19 cellular contexts compared by ENCODE assay signal in the genomic region with DNA sequence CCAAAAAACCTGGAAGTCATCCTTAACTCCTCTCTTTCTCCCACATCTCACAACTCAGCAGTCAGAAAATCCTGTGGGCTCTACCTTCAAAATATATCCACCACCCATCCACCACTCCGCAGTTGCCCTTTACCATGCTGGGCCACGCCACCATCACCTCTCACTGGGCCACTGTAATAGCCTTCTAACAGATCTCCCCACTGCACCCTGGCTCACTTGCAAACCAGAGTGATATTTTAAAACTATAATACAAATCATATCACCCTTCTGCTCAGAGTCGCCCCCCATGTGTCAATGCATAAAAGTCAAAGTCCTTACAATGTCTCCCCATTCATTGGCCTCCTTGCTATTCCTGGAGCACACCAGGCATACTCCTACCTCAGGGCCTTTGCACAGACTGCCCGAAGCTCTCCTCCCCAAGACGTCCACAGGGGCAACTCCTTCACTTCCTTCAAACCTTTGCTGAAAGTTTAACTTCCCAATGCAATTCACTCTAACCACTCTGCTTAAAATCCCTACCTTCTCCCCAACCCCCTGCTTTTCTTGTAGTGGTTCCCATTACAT. TPM values are rescaled to one million over a fixed set of nuclear protein-coding genes. Genes with fewer than 3 reads are reported as not detected.
A peak's percentile ranks its signal among the peaks of the same experiment; 100 is the strongest.
DNase-seq lines count a peak whose midpoint lies in the region; ATAC-seq, FAIRE-seq and TF ChIP-seq lines count a peak whose summit lies in the region.
"Had no signal": no experiment of that assay in that cellular context is flagged by ENCODE, and none has a peak within 500 bp of the region (broad histone marks: within the 10 kb centered on the region; RNA-seq: fewer than 3 reads in every experiment).

No MANE protein-coding gene starts in this region.

- H4K20me1 ChIP-seq in HepG2 (ENCODE audit: insufficient read depth, low read length): no peaks in the 10 kb centered on the region
- H4K20me1 ChIP-seq in K562 (replicated peaks; ENCODE audit: control insufficient read depth, insufficient read depth, low read length): no peaks in the 10 kb centered on the region
- H4K20me1 ChIP-seq: BLaER1 had no signal

- TF ChIP-seq CTCF in liver (IDR thresholded peaks at IDR 0.05; ENCODE audit: low read depth, low read length, missing input control) (no peak), HepG2 (CRISPR knock-in tag; IDR thresholded peaks at IDR 0.05) (no peak), K562 (IDR thresholded peaks at IDR 0.05 in 2 of 3, conservative IDR thresholded peaks at IDR 0.05 in 1 of 3; ENCODE audit: insufficient read depth in 2 of 3, low read depth in 1 of 3, low read length in 3 of 3) (peak in 2 of 3 experiments; percentile 32; a peak in 2 of 6 replicates), nephron progenitor cell (IDR thresholded peaks at IDR 0.05) (no peak)

- no TSS peak for BruUV-seq in HepG2 (replicated peaks; lab: Mats Ljungman, UMichigan)
- no TSS peak for BruUV-seq in K562 (replicated peaks; lab: Mats Ljungman, UMichigan)

- H3K4me1 Mint-ChIP-seq in nephron progenitor cell: peaks cover 60% of the 10 kb centered on the region
- H3K4me1 Mint-ChIP-seq: CD4-positive, alpha-beta memory T cell had no signal

- H3K9me3 Mint-ChIP-seq in nephron progenitor cell: no peaks in the 10 kb centered on the region
- H3K9me3 Mint-ChIP-seq: GM23338 had no signal

- H3K4me1 ChIP-seq in liver (ENCODE audit: control insufficient read depth in 4 of 4, insufficient read depth in 4 of 4, low read length in 3 of 4) (peaks cover 6 to 63% (median 35%) of the 10 kb centered on the region in 4 donors), HepG2 (ENCODE audit: insufficient read depth, low read length) (peaks cover 55% of the 10 kb centered on the region), K562 (replicated peaks in 1 of 2; ENCODE audit: control insufficient read depth in 2 of 2, insufficient read depth in 2 of 2, low read length in 2 of 2) (peaks cover 14 to 22% of the 10 kb centered on the region in 2 experiments)

- WGBS in liver: 78% methylated on average over 5 of the region's 5 CpGs
- WGBS in HepG2 (ENCODE audit: low lambda C conversion rate): 93% methylated on average over 5 of the region's 5 CpGs
- 13% methylated on average over 5 of the region's 5 CpGs for WGBS in K562 (ENCODE audit: insufficient coverage, low coverage, missing lambda C conversion rate)

- H3K4me2 ChIP-seq in HepG2 (ENCODE audit: low read depth, low read length) (no peak overlapping the region), K562 (ENCODE audit: insufficient read depth, low read length) (peak overlapping the region; percentile 69)
- H3K4me2 ChIP-seq: GM23338 had no signal

- POLR2A ChIA-PET in HepG2 (lab: Yijun Ruan, JAX) (no interaction called here), K562 (lab: Yijun Ruan, JAX) (interaction anchor here (0.6 to 1.4 kb wide), 3 partner anchors 12 to 422 kb away, joined by 3 read pairs; no protein-coding TSS in a partner anchor)

- H3K9me3 ChIP-seq in liver (ENCODE audit: control insufficient read depth in 4 of 4, low read length in 3 of 4) (no peaks in the 10 kb centered on the region), HepG2 (ENCODE audit: low read length) (no peaks in the 10 kb centered on the region), K562 (replicated peaks; ENCODE audit: control insufficient read depth, insufficient read depth, low read depth, low read length) (no peaks in the 10 kb centered on the region)

- CTCF ChIA-PET in HepG2 (lab: Yijun Ruan, JAX; ENCODE audit: low intra/inter-chr PET ratio, low total read pairs): no interaction called here
- CTCF ChIA-PET in K562 (lab: Yijun Ruan, JAX; ENCODE audit: low intra/inter-chr PET ratio): no interaction called here

- H3K27ac ChIP-seq in liver (ENCODE audit: low read depth in 1 of 2, low read length in 2 of 2) (peak overlapping the region; percentile 86 to 95), HepG2 (ENCODE audit: extremely low read length, insufficient read depth, low read length) (no peak overlapping the region), K562 (ENCODE audit: extremely low read depth, low read depth, low read length) (peak overlapping the region; percentile 79; the same call in 2 of the 3 replicates)
- H3K27ac ChIP-seq: BLaER1 had no signal

- H3K36me3 Mint-ChIP-seq in nephron progenitor cell (ENCODE audit: low read depth): no peaks in the 10 kb centered on the region
- H3K36me3 Mint-ChIP-seq: CD14-positive monocyte; CD4-positive, alpha-beta memory T cell had no signal

- in situ Hi-C loops in HepG2 (cut with HindIII; ENCODE audit: extremely low pct_ligation_motif_present, low pct_unique_long_range_greater_than_20kb) (no loop called here), K562 (cut with MboI) (loop anchor here (10.0 kb wide), 1 partner anchor 314 kb away; the partner anchor contains the start of gene ADAM10)

- H3K79me2 ChIP-seq in HepG2 (ENCODE audit: insufficient read depth, low read length): peaks cover 6% of the 10 kb centered on the region
- H3K79me2 ChIP-seq in K562 (ENCODE audit: control insufficient read depth, insufficient read depth, low read length): no peaks in the 10 kb centered on the region

- H3K9me1 ChIP-seq in K562 (ENCODE audit: control insufficient read depth, insufficient read depth, low read length): no peaks in the 10 kb centered on the region

- H2AFZ ChIP-seq in HepG2 (ENCODE audit: low read length) (no peak overlapping the region), K562 (ENCODE audit: low read depth, low read length) (peak overlapping the region; percentile 93)
- H2AFZ ChIP-seq: GM23338 had no signal

- peaks cover 3% of the 10 kb centered on the region for H3K27me3 Mint-ChIP-seq in nephron progenitor cell (ENCODE audit: low read depth, poor library complexity)
- H3K27me3 Mint-ChIP-seq: CD4-positive, alpha-beta memory T cell had no signal

- TF ChIP-seq RAD21 in liver (IDR thresholded peaks at IDR 0.05) (no peak), HepG2 (CRISPR knock-in tag; IDR thresholded peaks at IDR 0.05) (no peak), K562 (CRISPR knock-in tag; conservative IDR thresholded peaks at IDR 0.05 in 1 of 2, IDR thresholded peaks at IDR 0.05 in 1 of 2) (peak; percentile 2 to 28; a peak in 2 of 4 replicates)

- H3K36me3 ChIP-seq in liver (ENCODE audit: control insufficient read depth in 4 of 4, insufficient read depth in 3 of 4, low read depth in 1 of 4, low read length in 3 of 4) (no peaks in the 10 kb centered on the region), HepG2 (replicated peaks in 1 of 2; ENCODE audit: control insufficient read depth in 1 of 2, insufficient read depth in 2 of 2, low read length in 2 of 2) (no peaks in the 10 kb centered on the region), K562 (ENCODE audit: control insufficient read depth, insufficient read depth, low read length) (no peaks in the 10 kb centered on the region)
- H3K36me3 ChIP-seq: BLaER1 had no signal

- no peak for TF ChIP-seq POLR2A in HepG2 (IDR thresholded peaks at IDR 0.05; ENCODE audit: insufficient read depth in 1 of 2, low read depth in 2 of 2, low read length in 2 of 2)
- no peak for TF ChIP-seq POLR2A in K562 (conservative IDR thresholded peaks at IDR 0.05)
- no peak for TF ChIP-seq POLR2A in GM18505 (IDR thresholded peaks at IDR 0.05; ENCODE audit: borderline replicate concordance, extremely low read depth, insufficient read depth, insufficient read length)

- H3K9ac ChIP-seq in liver (ENCODE audit: low read depth in 1 of 2, low read length in 2 of 2) (no peak overlapping the region), HepG2 (ENCODE audit: insufficient read depth, low read depth, low read length) (no peak overlapping the region), K562 (ENCODE audit: insufficient read depth in 1 of 2, low read depth in 2 of 2, low read length in 2 of 2) (no peak overlapping the region; a peak in 1 of 4 replicates)
- H3K9ac ChIP-seq: BLaER1 had no signal

- H3K4me3 Mint-ChIP-seq in nephron progenitor cell: no peak overlapping the region
- H3K4me3 Mint-ChIP-seq: CD14-positive monocyte; CD4-positive, alpha-beta memory T cell; GM23338 had no signal

- H3K4me3 ChIP-seq in liver (ENCODE audit: low read depth in 1 of 3, low read length in 3 of 3) (peak overlapping the region in 2 of 3 donors; percentile 11 to 15), HepG2 (replicated peaks in 1 of 3; ENCODE audit: insufficient read depth in 1 of 3, low read depth in 2 of 3, low read length in 3 of 3) (no peak overlapping the region), K562 (no peak overlapping the region)
- H3K4me3 ChIP-seq: BLaER1, GM23338 had no signal

- H3K27me3 ChIP-seq in liver (ENCODE audit: control insufficient read depth in 4 of 4, insufficient read depth in 4 of 4, low read length in 3 of 4): no peaks in the 10 kb centered on the region
- H3K27me3 ChIP-seq in HepG2 (ENCODE audit: control insufficient read depth in 1 of 2, insufficient read depth in 2 of 2, low read length in 2 of 2): no peaks in the 10 kb centered on the region; a peak in 1 of 5 replicates
- H3K27me3 ChIP-seq in K562 (ENCODE audit: control insufficient read depth in 2 of 2, insufficient read depth in 2 of 2, low read length in 2 of 2): no peaks in the 10 kb centered on the region

- intact Hi-C loops in HepG2 (cut with micrococcal nuclease; ENCODE audit: unreplicated experiment): loop anchor here (5.0 to 10.0 kb wide), 5 partner anchors 98 to 317 kb away; partner anchors contain the start of gene ADAM10
- intact Hi-C loops in K562 (cut with micrococcal nuclease): loop anchor here (5.0 to 10.0 kb wide), 3 partner anchors 46 to 324 kb away; no protein-coding TSS in a partner anchor

- H3K27ac Mint-ChIP-seq in nephron progenitor cell: peak overlapping the region; percentile 88
- H3K27ac Mint-ChIP-seq: CD14-positive monocyte; CD4-positive, alpha-beta memory T cell; GM23338 had no signal

- TF ChIP-seq EP300 in HepG2 (IDR thresholded peaks at IDR 0.05; ENCODE audit: low read depth in 2 of 2, low read length in 2 of 2) (no peak), HepG2 (CRISPR knock-in tag; IDR thresholded peaks at IDR 0.05; ENCODE audit: borderline replicate concordance) (no peak), K562 (IDR thresholded peaks at IDR 0.05; ENCODE audit: low read length) (no peak)

- no peak for DNase-seq in HepG2 (ENCODE audit: low spot score)
- peak in 2 of 4 experiments; percentile 18 to 47 for DNase-seq in K562 (ENCODE audit: extremely low read depth in 1 of 4, low spot score in 3 of 4)
- DNase-seq in nephron progenitor cell: no peak
- DNase-seq in NCI-H2196 (lab: John Stamatoyannopoulos, UW; ENCODE audit: unreplicated experiment): no peak
- DNase-seq in activated T-cell treated with anti-CD3 and anti-CD28 coated beads, Interleukin-2, amount 50 U/mL, for 48 hours: no peak
- DNase-seq: 8988T; CD4-positive, alpha-beta memory T cell; H7 had no signal

- ATAC-seq in HepG2 (no peak), K562 (peak; percentile 65), GM18505 (IDR thresholded peaks at IDR 0.05; ENCODE audit: unreplicated experiment) (no peak)
- ATAC-seq: GM23338, HCT116 had no signal

- FAIRE-seq in HepG2 (lab: Jason Lieb, UNC) (no peak), K562 (lab: Jason Lieb, UNC) (peak; percentile 92)
- FAIRE-seq: G401.6, GM12891, GM18507 had no signal

RNA-seq across cellular contexts. Expression of gene LIPC, which starts 1.5 kb away (rescaled TPM):
- total RNA-seq in liver (100 to 1,000 TPM; 136 to 268 TPM), HepG2 (2016; rRNA removed; fragmentation: Illumina TruSeq; extraction: Trizol) (15.0 and 26.0 TPM in 2 replicates), K562 (2014; rRNA removed) (0.08 TPM in 1 of 2 replicates, not detected in the other), K562 (2014; rRNA removed; fragmentation: Illumina TruSeq; extraction: Trizol) (0.07 and 0.29 TPM in 2 replicates), K562 (2015; rRNA removed; fragmentation: Illumina TruSeq; extraction: Trizol) (0.15 and 0.33 TPM in 2 replicates), K562 (2021) (0.13 and 0.27 TPM in 2 replicates)
- polyA plus RNA-seq in liver (100 to 1,000 TPM in 1 of 2 donors, 10 to 100 TPM in 1; 60.1 to 126 TPM), HepG2 (2011; rRNA removed) (38.0 and 46.9 TPM in 2 replicates), K562 (2011; rRNA removed) (0.11 and 0.12 TPM in 2 replicates), K562 (2014; fragmentation: Illumina TruSeq; extraction: Trizol) (0.09 and 0.14 TPM in 2 replicates), K562 (2014; fragmentation: Nextera tagmentation; extraction: Ambion mirVana) (under 1 TPM in 1 of 2 experiments, not detected in 1; 0.07 TPM), K562 (2014; rRNA removed) (0.35 and 0.41 TPM in 2 replicates)
- total RNA-seq in HepG2 (2016; cell fraction: cytosol; rRNA removed; fragmentation: Illumina TruSeq; extraction: Trizol; ENCODE audit: low read depth): 3.6 and 5.6 TPM in 2 replicates
- total RNA-seq in HepG2 (2016; cell fraction: insoluble cytoplasmic fraction; rRNA removed; fragmentation: Illumina TruSeq; extraction: Trizol): 14.4 and 27.2 TPM in 2 replicates
- total RNA-seq in HepG2 (2016; cell fraction: membrane; rRNA removed; fragmentation: Illumina TruSeq; extraction: Trizol): 9.5 and 11.4 TPM in 2 replicates
- 31.9 and 35.6 TPM in 2 replicates for total RNA-seq in HepG2 (2016; cell fraction: nucleus; rRNA removed; fragmentation: Illumina TruSeq; extraction: Trizol)
- 32.6 and 40.5 TPM in 2 replicates for polyA plus RNA-seq in HepG2 (2011; cell fraction: cytosol; rRNA removed)
- 25.6 and 27.7 TPM in 2 replicates for polyA plus RNA-seq in HepG2 (2011; cell fraction: nucleus; rRNA removed)
- 28.9 and 34.2 TPM in 2 replicates for polyA plus RNA-seq in HepG2 (2012)
- polyA plus RNA-seq in HepG2 (2016; cell fraction: cytosol; fragmentation: Illumina TruSeq; extraction: Trizol; ENCODE audit: low read depth): 9.2 and 9.9 TPM in 2 replicates
- polyA plus RNA-seq in HepG2 (2016; cell fraction: insoluble cytoplasmic fraction; fragmentation: Illumina TruSeq; extraction: Trizol; ENCODE audit: low read depth): 20.8 and 21.9 TPM in 2 replicates
- 13.3 and 17.3 TPM in 2 replicates for polyA plus RNA-seq in HepG2 (2016; cell fraction: membrane; fragmentation: Illumina TruSeq; extraction: Trizol; ENCODE audit: low read depth)
- 46.6 and 49.7 TPM in 2 replicates for polyA plus RNA-seq in HepG2 (2016; cell fraction: nucleus; fragmentation: Illumina TruSeq; extraction: Trizol; ENCODE audit: insufficient read depth, low read depth)
- polyA minus RNA-seq in HepG2 (2011; rRNA and poly(A)+ RNA removed; ENCODE audit: low replicate concordance): 66.7 TPM in 1 of 2 replicates, not detected in the other
- polyA minus RNA-seq in HepG2 (2011; cell fraction: cytosol; rRNA and poly(A)+ RNA removed): 17.8 and 19.8 TPM in 2 replicates
- 21.2 and 25.1 TPM in 2 replicates for polyA minus RNA-seq in HepG2 (2011; cell fraction: nucleus; rRNA and poly(A)+ RNA removed)
- total RNA-seq in K562 (2011; cell fraction: chromatin; rRNA removed; ENCODE audit: low replicate concordance): 0.42 TPM in 1 of 2 replicates, not detected in the other
- 0.17 and 0.26 TPM in 2 replicates for total RNA-seq in K562 (2011; cell fraction: nucleolus; rRNA removed)
- 0.15 and 0.92 TPM in 2 replicates for total RNA-seq in K562 (2011; cell fraction: nucleoplasm; rRNA removed)
- polyA plus RNA-seq in K562 (2011; cell fraction: cytosol; rRNA removed): 0.16 TPM in 1 of 2 replicates, not detected in the other
- polyA plus RNA-seq in K562 (2011; cell fraction: nucleus; rRNA removed): 0.14 and 0.36 TPM in 2 replicates
- 0.76 and 4.9 TPM in 2 replicates for polyA plus RNA-seq in K562 (2012)
- polyA minus RNA-seq in K562 (2011; rRNA and poly(A)+ RNA removed): 0.11 and 0.12 TPM in 2 replicates
- not detected in 2 replicates for polyA minus RNA-seq in K562 (2011; cell fraction: cytosol; rRNA and poly(A)+ RNA removed)
- 0.13 and 0.22 TPM in 2 replicates for polyA minus RNA-seq in K562 (2011; cell fraction: nucleus; rRNA and poly(A)+ RNA removed)
- total RNA-seq: A673, GM23338, H7, HT-29 had no signal
- polyA plus RNA-seq: GM23338 had no signal

Comparison
In these comparisons a context has a peak if more than half of its experiments do, and no peak if none do; other contexts are left out.
1. H3K4me3 ChIP-seq: peak in liver (2 of 3); none in HepG2 (0 of 3) and K562 (single experiment).
2. CTCF ChIP-seq: peak in K562 (2 of 3); none in liver (single experiment), HepG2 (single experiment) and nephron progenitor cell (single experiment).